Comparison of ENCODE assay signal across 1 cellular context in genomic region chr11:125435461-125436238, GRCh38.
TF ChIP-seq lines count a peak whose summit lies in the region.

No MANE protein-coding gene starts in this region.

TF ChIP-seq in K562, 482 proteins besides CTCF, POLR2A, EP300 and RAD21 (continued from another document):
- no peak for TF ChIP-seq ZNF398 (CRISPR knock-in tag; IDR thresholded peaks at IDR 0.05)
- TF ChIP-seq KLF1 (tag; IDR thresholded peaks at IDR 0.05) = no peak
- no peak for TF ChIP-seq KLF13 (tag; IDR thresholded peaks at IDR 0.05; ENCODE audit: borderline replicate concordance, low read depth)
- TF ChIP-seq ZEB2 (IDR thresholded peaks at IDR 0.05) = no peak
- TF ChIP-seq SUPT5H (IDR thresholded peaks at IDR 0.05) = no peak
- no peak for TF ChIP-seq E2F6 (IDR thresholded peaks at IDR 0.05; ENCODE audit: borderline replicate concordance in 1 of 2, extremely low read depth in 1 of 2, insufficient read depth in 1 of 2, insufficient read length in 1 of 2, low read depth in 1 of 2, low read length in 1 of 2, poor library complexity in 1 of 2, severe bottlenecking in 1 of 2)
- no peak for TF ChIP-seq ELK3 (CRISPR knock-in tag; IDR thresholded peaks at IDR 0.05)
- no peak for TF ChIP-seq KAT7 (CRISPR knock-in tag; IDR thresholded peaks at IDR 0.05; ENCODE audit: borderline replicate concordance)
- TF ChIP-seq CSDE1 (IDR thresholded peaks at IDR 0.05) = no peak
